1 cellular context compared by ENCODE assay signal in genomic region chr4:128521634-128522253, GRCh38.
A peak's percentile ranks its signal among the peaks of the same experiment; 100 is the strongest.
TF ChIP-seq lines count a peak whose summit lies in the region.

No MANE protein-coding gene starts in this region.

TF ChIP-seq in K562, 482 proteins besides CTCF, POLR2A, EP300 and RAD21 (continued from another document and continues in another):
- TF ChIP-seq, protein P1, sequence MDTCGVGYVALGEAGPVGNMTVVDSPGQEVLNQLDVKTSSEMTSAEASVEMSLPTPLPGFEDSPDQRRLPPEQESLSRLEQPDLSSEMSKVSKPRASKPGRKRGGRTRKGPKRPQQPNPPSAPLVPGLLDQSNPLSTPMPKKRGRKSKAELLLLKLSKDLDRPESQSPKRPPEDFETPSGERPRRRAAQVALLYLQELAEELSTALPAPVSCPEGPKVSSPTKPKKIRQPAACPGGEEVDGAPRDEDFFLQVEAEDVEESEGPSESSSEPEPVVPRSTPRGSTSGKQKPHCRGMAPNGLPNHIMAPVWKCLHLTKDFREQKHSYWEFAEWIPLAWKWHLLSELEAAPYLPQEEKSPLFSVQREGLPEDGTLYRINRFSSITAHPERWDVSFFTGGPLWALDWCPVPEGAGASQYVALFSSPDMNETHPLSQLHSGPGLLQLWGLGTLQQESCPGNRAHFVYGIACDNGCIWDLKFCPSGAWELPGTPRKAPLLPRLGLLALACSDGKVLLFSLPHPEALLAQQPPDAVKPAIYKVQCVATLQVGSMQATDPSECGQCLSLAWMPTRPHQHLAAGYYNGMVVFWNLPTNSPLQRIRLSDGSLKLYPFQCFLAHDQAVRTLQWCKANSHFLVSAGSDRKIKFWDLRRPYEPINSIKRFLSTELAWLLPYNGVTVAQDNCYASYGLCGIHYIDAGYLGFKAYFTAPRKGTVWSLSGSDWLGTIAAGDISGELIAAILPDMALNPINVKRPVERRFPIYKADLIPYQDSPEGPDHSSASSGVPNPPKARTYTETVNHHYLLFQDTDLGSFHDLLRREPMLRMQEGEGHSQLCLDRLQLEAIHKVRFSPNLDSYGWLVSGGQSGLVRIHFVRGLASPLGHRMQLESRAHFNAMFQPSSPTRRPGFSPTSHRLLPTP (IDR thresholded peaks at IDR 0.05; ENCODE audit: borderline replicate concordance, extremely low read depth, insufficient read length), result no peak
- no peak for TF ChIP-seq BHLHE40 (IDR thresholded peaks at IDR 0.05; ENCODE audit: low read length)
- no peak for TF ChIP-seq DDX20 (tag; IDR thresholded peaks at IDR 0.05; ENCODE audit: low read depth)
- TF ChIP-seq NCOA2 (IDR thresholded peaks at IDR 0.05; ENCODE audit: partially characterized antibody in 2 of 2), result no peak
- TF ChIP-seq SMARCE1 (IDR thresholded peaks at IDR 0.05), result peak; percentile 88; the same call in 1 of the 2 replicates
- no peak for TF ChIP-seq LCOR (CRISPR knock-in tag; IDR thresholded peaks at IDR 0.05)
- no peak for TF ChIP-seq PRPF4 (IDR thresholded peaks at IDR 0.05; ENCODE audit: insufficient read depth, low read depth, low read length, poor library complexity, severe bottlenecking)
- peak; percentile 56; the same call in 1 of the 2 replicates for TF ChIP-seq TAL1 (IDR thresholded peaks at IDR 0.05)
- no peak for TF ChIP-seq ZNF584 (CRISPR knock-in tag; IDR thresholded peaks at IDR 0.05; ENCODE audit: low read depth)
- TF ChIP-seq JUN (IDR thresholded peaks at IDR 0.05; ENCODE audit: borderline replicate concordance, low read depth, low read length), result peak; percentile 90
- no peak for TF ChIP-seq JUN (CRISPR knock-in tag; IDR thresholded peaks at IDR 0.05; ENCODE audit: borderline replicate concordance)
- no peak for TF ChIP-seq RBBP5 (IDR thresholded peaks at IDR 0.05; ENCODE audit: borderline replicate concordance, insufficient read depth, low read length, poor library complexity, severe bottlenecking)
- no peak for TF ChIP-seq TEAD2 (tag; IDR thresholded peaks at IDR 0.05)
- TF ChIP-seq, protein P2, sequence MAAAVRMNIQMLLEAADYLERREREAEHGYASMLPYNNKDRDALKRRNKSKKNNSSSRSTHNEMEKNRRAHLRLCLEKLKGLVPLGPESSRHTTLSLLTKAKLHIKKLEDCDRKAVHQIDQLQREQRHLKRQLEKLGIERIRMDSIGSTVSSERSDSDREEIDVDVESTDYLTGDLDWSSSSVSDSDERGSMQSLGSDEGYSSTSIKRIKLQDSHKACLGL (CRISPR knock-in tag; IDR thresholded peaks at IDR 0.05; ENCODE audit: borderline replicate concordance, poor library complexity, severe bottlenecking), result no peak
- TF ChIP-seq SMAD1 (IDR thresholded peaks at IDR 0.05; ENCODE audit: low read depth, low read length, partially characterized antibody), result no peak
- no peak for TF ChIP-seq ZBTB7A (IDR thresholded peaks at IDR 0.05; ENCODE audit: borderline replicate concordance, control insufficient read depth, low read depth, low read length)
- no peak for TF ChIP-seq TRIM24 (IDR thresholded peaks at IDR 0.05)
- TF ChIP-seq ZNF785 (CRISPR knock-in tag; IDR thresholded peaks at IDR 0.05), result no peak
- no peak for TF ChIP-seq SRSF7 (optimal IDR thresholded peaks at IDR 0.05; ENCODE audit: low read depth, low read length)
- TF ChIP-seq, protein P3, sequence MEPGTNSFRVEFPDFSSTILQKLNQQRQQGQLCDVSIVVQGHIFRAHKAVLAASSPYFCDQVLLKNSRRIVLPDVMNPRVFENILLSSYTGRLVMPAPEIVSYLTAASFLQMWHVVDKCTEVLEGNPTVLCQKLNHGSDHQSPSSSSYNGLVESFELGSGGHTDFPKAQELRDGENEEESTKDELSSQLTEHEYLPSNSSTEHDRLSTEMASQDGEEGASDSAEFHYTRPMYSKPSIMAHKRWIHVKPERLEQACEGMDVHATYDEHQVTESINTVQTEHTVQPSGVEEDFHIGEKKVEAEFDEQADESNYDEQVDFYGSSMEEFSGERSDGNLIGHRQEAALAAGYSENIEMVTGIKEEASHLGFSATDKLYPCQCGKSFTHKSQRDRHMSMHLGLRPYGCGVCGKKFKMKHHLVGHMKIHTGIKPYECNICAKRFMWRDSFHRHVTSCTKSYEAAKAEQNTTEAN (CRISPR knock-in tag; IDR thresholded peaks at IDR 0.05), result no peak
- no peak; the same call in 1 of the 2 replicates for TF ChIP-seq LEF1 (IDR thresholded peaks at IDR 0.05)
- TF ChIP-seq ZBTB11 (CRISPR knock-in tag; IDR thresholded peaks at IDR 0.05), result no peak
- TF ChIP-seq CEBPG (CRISPR knock-in tag; IDR thresholded peaks at IDR 0.05), result no peak
- peak in 1 of 2 experiments; percentile 56; a peak in 1 of 4 replicates for TF ChIP-seq CEBPG (tag; conservative IDR thresholded peaks at IDR 0.05 in 1 of 2, IDR thresholded peaks at IDR 0.05 in 1 of 2)
- no peak for TF ChIP-seq HDGF (IDR thresholded peaks at IDR 0.05)
- no peak for TF ChIP-seq NFE2 (IDR thresholded peaks at IDR 0.05; ENCODE audit: low read depth)
- TF ChIP-seq ZBTB1 (CRISPR knock-in tag; IDR thresholded peaks at IDR 0.05; ENCODE audit: borderline replicate concordance, low read depth), result no peak
- peak; percentile 35; the same call in 1 of the 2 replicates for TF ChIP-seq MTA2 (IDR thresholded peaks at IDR 0.05; ENCODE audit: low read depth)
- TF ChIP-seq FOS (IDR thresholded peaks at IDR 0.05; ENCODE audit: extremely low read depth, insufficient read length), result no peak
- TF ChIP-seq CTBP1 (IDR thresholded peaks at IDR 0.05; ENCODE audit: borderline replicate concordance), result 0 out of 2 replicates have a peak, but pooled peaks have one; percentile 20
- no peak for TF ChIP-seq ZNF583 (CRISPR knock-in tag; IDR thresholded peaks at IDR 0.05)
- TF ChIP-seq GMEB1 (CRISPR knock-in tag; IDR thresholded peaks at IDR 0.05), result no peak
- TF ChIP-seq JUND (IDR thresholded peaks at IDR 0.05; ENCODE audit: borderline replicate concordance, low read depth, low read length), result peak; percentile 93
- peak; percentile 97; the same call in 2 of the 3 replicates for TF ChIP-seq JUND (tag; IDR thresholded peaks at IDR 0.05; ENCODE audit: borderline replicate concordance, low read depth, low read length)
- no peak for TF ChIP-seq SRF (CRISPR knock-in tag; IDR thresholded peaks at IDR 0.05)
- TF ChIP-seq HNRNPK (IDR thresholded peaks at IDR 0.05; ENCODE audit: low read depth, low read length, poor library complexity, severe bottlenecking), result no peak
- TF ChIP-seq MCM3 (IDR thresholded peaks at IDR 0.05), result no peak
- TF ChIP-seq, protein P4, sequence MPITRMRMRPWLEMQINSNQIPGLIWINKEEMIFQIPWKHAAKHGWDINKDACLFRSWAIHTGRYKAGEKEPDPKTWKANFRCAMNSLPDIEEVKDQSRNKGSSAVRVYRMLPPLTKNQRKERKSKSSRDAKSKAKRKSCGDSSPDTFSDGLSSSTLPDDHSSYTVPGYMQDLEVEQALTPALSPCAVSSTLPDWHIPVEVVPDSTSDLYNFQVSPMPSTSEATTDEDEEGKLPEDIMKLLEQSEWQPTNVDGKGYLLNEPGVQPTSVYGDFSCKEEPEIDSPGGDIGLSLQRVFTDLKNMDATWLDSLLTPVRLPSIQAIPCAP (CRISPR knock-in tag; IDR thresholded peaks at IDR 0.05; ENCODE audit: borderline replicate concordance), result no peak
- no peak for TF ChIP-seq MIER1 (IDR thresholded peaks at IDR 0.05; ENCODE audit: low read depth)
- TF ChIP-seq ZNF146 (CRISPR knock-in tag; IDR thresholded peaks at IDR 0.05; ENCODE audit: unreplicated experiment), result no peak
- no peak for TF ChIP-seq NR4A1 (CRISPR knock-in tag; IDR thresholded peaks at IDR 0.05)
- TF ChIP-seq NR4A1 (tag; IDR thresholded peaks at IDR 0.05), result no peak
- no peak for TF ChIP-seq POLR2H (tag; IDR thresholded peaks at IDR 0.05; ENCODE audit: low read depth)
- TF ChIP-seq BRD9 (IDR thresholded peaks at IDR 0.05; ENCODE audit: low read depth, partially characterized antibody), result no peak
- TF ChIP-seq, protein P5, sequence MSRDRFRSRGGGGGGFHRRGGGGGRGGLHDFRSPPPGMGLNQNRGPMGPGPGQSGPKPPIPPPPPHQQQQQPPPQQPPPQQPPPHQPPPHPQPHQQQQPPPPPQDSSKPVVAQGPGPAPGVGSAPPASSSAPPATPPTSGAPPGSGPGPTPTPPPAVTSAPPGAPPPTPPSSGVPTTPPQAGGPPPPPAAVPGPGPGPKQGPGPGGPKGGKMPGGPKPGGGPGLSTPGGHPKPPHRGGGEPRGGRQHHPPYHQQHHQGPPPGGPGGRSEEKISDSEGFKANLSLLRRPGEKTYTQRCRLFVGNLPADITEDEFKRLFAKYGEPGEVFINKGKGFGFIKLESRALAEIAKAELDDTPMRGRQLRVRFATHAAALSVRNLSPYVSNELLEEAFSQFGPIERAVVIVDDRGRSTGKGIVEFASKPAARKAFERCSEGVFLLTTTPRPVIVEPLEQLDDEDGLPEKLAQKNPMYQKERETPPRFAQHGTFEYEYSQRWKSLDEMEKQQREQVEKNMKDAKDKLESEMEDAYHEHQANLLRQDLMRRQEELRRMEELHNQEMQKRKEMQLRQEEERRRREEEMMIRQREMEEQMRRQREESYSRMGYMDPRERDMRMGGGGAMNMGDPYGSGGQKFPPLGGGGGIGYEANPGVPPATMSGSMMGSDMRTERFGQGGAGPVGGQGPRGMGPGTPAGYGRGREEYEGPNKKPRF (IDR thresholded peaks at IDR 0.05; ENCODE audit: low read depth, low read length), result no peak
- peak; percentile 48 to 58; a peak in 2 of 4 replicates for TF ChIP-seq TEAD1 (CRISPR knock-in tag; IDR thresholded peaks at IDR 0.05)
- no peak for TF ChIP-seq SNRNP70 (optimal IDR thresholded peaks at IDR 0.05; ENCODE audit: low read depth, low read length)
- TF ChIP-seq, protein P6, sequence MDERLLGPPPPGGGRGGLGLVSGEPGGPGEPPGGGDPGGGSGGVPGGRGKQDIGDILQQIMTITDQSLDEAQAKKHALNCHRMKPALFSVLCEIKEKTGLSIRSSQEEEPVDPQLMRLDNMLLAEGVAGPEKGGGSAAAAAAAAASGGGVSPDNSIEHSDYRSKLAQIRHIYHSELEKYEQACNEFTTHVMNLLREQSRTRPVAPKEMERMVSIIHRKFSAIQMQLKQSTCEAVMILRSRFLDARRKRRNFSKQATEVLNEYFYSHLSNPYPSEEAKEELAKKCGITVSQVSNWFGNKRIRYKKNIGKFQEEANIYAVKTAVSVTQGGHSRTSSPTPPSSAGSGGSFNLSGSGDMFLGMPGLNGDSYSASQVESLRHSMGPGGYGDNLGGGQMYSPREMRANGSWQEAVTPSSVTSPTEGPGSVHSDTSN (CRISPR knock-in tag; IDR thresholded peaks at IDR 0.05; ENCODE audit: low read depth), result no peak
- TF ChIP-seq, protein P6 (tag; conservative IDR thresholded peaks at IDR 0.05; ENCODE audit: low read depth), result no peak
- TF ChIP-seq NR2C1 (IDR thresholded peaks at IDR 0.05), result no peak
- TF ChIP-seq NR2C1 (tag; IDR thresholded peaks at IDR 0.05), result no peak
- TF ChIP-seq EWSR1 (IDR thresholded peaks at IDR 0.05; ENCODE audit: borderline replicate concordance, low read depth, partially characterized antibody), result no peak
- TF ChIP-seq RBM22 (IDR thresholded peaks at IDR 0.05; ENCODE audit: low read depth, low read length, poor library complexity, severe bottlenecking), result no peak
- peak; percentile 81 for TF ChIP-seq ARID1B (IDR thresholded peaks at IDR 0.05)
- TF ChIP-seq NEUROD1 (IDR thresholded peaks at IDR 0.05; ENCODE audit: borderline replicate concordance, low read depth, low read length, partially characterized antibody), result no peak
- TF ChIP-seq NFXL1 (CRISPR knock-in tag; IDR thresholded peaks at IDR 0.05), result no peak
- TF ChIP-seq TCF3 (CRISPR knock-in tag; IDR thresholded peaks at IDR 0.05), result peak; percentile 65
- 0 out of 2 replicates have a peak, but pooled peaks have one; percentile 21 for TF ChIP-seq ZNF589 (CRISPR knock-in tag; IDR thresholded peaks at IDR 0.05; ENCODE audit: low read depth)
- peak; percentile 72; the same call in 1 of the 2 replicates for TF ChIP-seq SMARCA4 (IDR thresholded peaks at IDR 0.05)
- peak; percentile 27 for TF ChIP-seq CCNT2 (IDR thresholded peaks at IDR 0.05; ENCODE audit: borderline replicate concordance, extremely low read depth, insufficient read length, low read depth, low read length)
- no peak for TF ChIP-seq ZNF197 (CRISPR knock-in tag; IDR thresholded peaks at IDR 0.05; ENCODE audit: low read depth)
